ENCODE assay signal across 24 cellular contexts in genomic region chr12:89497005-89497404, GRCh38.
"Had no signal": no experiment of that assay in that cellular context is flagged by ENCODE, and none has a peak within 500 bp of the region (broad histone marks: within the 10 kb centered on the region; RNA-seq: fewer than 3 reads in every experiment).

No MANE protein-coding gene starts in this region.

- H3K27me3 Mint-ChIP-seq: activated CD4-positive, alpha-beta memory T cell treated with anti-CD3 and anti-CD28 coated beads, Interleukin-2, amount 10 ng/mL, durations not matched to agents 7 days and 5 days; activated CD4-positive, alpha-beta T cell treated with anti-CD3 and anti-CD28 coated beads for 36 hours; activated naive CD4-positive, alpha-beta T cell treated with anti-CD3 and anti-CD28 coated beads, Interleukin-2, amount 50 U/mL, for 24 hours; activated T-cell treated with anti-CD3 and anti-CD28 coated beads, Interleukin-2, amount 50 U/mL, for 24 hours; central memory CD8-positive, alpha-beta T cell had no signal

- H3K4me3 Mint-ChIP-seq: activated CD4-positive, alpha-beta memory T cell treated with anti-CD3 and anti-CD28 coated beads, Interleukin-2, amount 10 ng/mL, durations not matched to agents 7 days and 5 days; activated CD4-positive, alpha-beta T cell treated with anti-CD3 and anti-CD28 coated beads for 36 hours; activated naive CD4-positive, alpha-beta T cell treated with anti-CD3 and anti-CD28 coated beads, Interleukin-2, amount 50 U/mL, for 24 hours; activated T-cell treated with anti-CD3 and anti-CD28 coated beads, Interleukin-2, amount 50 U/mL, for 24 hours; central memory CD8-positive, alpha-beta T cell; natural killer cell had no signal

- H3K27ac ChIP-seq: adrenal gland, gastrocnemius medialis, neutrophil, parathyroid adenoma, skin epidermis, suprapubic skin, VCaP had no signal

- FAIRE-seq: endothelial cell of umbilical vein had no signal

- H3K27me3 ChIP-seq: adrenal gland, gastrocnemius medialis, neutrophil, suprapubic skin had no signal

- H3K4me3 ChIP-seq: adrenal gland, gastrocnemius medialis, mucosa of descending colon, skin epidermis, suprapubic skin had no signal

- ATAC-seq: activated CD4-positive, alpha-beta T cell treated with anti-CD3 and anti-CD28 coated beads for 36 hours; gastrocnemius medialis; left lobe of liver; mucosa of descending colon; natural killer cell had no signal

- H3K27ac Mint-ChIP-seq: activated CD4-positive, alpha-beta memory T cell treated with anti-CD3 and anti-CD28 coated beads, Interleukin-2, amount 10 ng/mL, durations not matched to agents 7 days and 5 days; activated CD4-positive, alpha-beta T cell treated with anti-CD3 and anti-CD28 coated beads for 36 hours; activated naive CD4-positive, alpha-beta T cell treated with anti-CD3 and anti-CD28 coated beads, Interleukin-2, amount 50 U/mL, for 24 hours; activated T-cell treated with anti-CD3 and anti-CD28 coated beads, Interleukin-2, amount 50 U/mL, for 24 hours; natural killer cell had no signal

- H3K4me1 ChIP-seq: adrenal gland, gastrocnemius medialis, parathyroid adenoma, suprapubic skin had no signal

- H3K36me3 ChIP-seq: adrenal gland, suprapubic skin had no signal

- DNase-seq: activated CD4-positive, alpha-beta memory T cell treated with anti-CD3 and anti-CD28 coated beads, Interleukin-2, amount 10 ng/mL, durations not matched to agents 7 days and 5 days; activated CD4-positive, alpha-beta T cell treated with anti-CD3 and anti-CD28 coated beads for 36 hours; activated T-cell treated with anti-CD3 and anti-CD28 coated beads, Interleukin-2, amount 50 U/mL, for 24 hours; adrenal gland; cortex of kidney; effector CD8-positive, alpha-beta T cell; gastrocnemius medialis; islet precursor cell; mucosa of descending colon; natural killer cell; SK-N-SH; stimulated activated CD4-positive, alpha-beta T cell treated with anti-CD3 and anti-CD28 coated beads, Interleukin-4, amount 100 ng/mL, for 24 hours; stimulated activated naive CD4-positive, alpha-beta T cell treated with Interleukin-2 at 50 U/mL for 16 hours; T-helper 1 cell; T1000 had no signal

- H3K36me3 Mint-ChIP-seq: natural killer cell had no signal

- H3K9me3 ChIP-seq: adrenal gland, gastrocnemius medialis, mucosa of descending colon, neutrophil, SK-N-SH, suprapubic skin had no signal

- H3K9me3 Mint-ChIP-seq: activated CD4-positive, alpha-beta memory T cell treated with anti-CD3 and anti-CD28 coated beads, Interleukin-2, amount 10 ng/mL, durations not matched to agents 7 days and 5 days; activated naive CD4-positive, alpha-beta T cell treated with anti-CD3 and anti-CD28 coated beads, Interleukin-2, amount 50 U/mL, for 24 hours; central memory CD8-positive, alpha-beta T cell; natural killer cell had no signal
